11 cellular contexts compared by ENCODE assay signal in genomic region chr11:18046116-18046777, GRCh38. TPM values are rescaled to one million over a fixed set of nuclear protein-coding genes. Genes with fewer than 3 reads are reported as not detected.
DNase-seq lines count a peak whose midpoint lies in the region; ATAC-seq, FAIRE-seq and TF ChIP-seq lines count a peak whose summit lies in the region.
"Had no signal": no experiment of that assay in that cellular context is flagged by ENCODE, and none has a peak within 500 bp of the region (broad histone marks: within the 10 kb centered on the region; RNA-seq: fewer than 3 reads in every experiment).

TPH1 (minus strand) TSS chr11:18046269; CDS start chr11:18040762, 5,507 bp downstream.

- CTCF ChIA-PET in HEK293T (lab: Yijun Ruan, JAX), result no interaction called here
- CTCF ChIA-PET in GM10248 (lab: Yijun Ruan, JAX), result no interaction called here

- H3K4me2 ChIP-seq in keratinocyte (ENCODE audit: control insufficient read depth, extremely low read depth, insufficient read depth, low read depth, low read length), result peak within 1 kb of the TSS; percentile 61

- H3K4me1 ChIP-seq in keratinocyte (ENCODE audit: control insufficient read depth, extremely low read depth, insufficient read depth, low read length) (no peaks in the 10 kb centered on the region), thyroid gland (peaks cover 0 to 5% of the 10 kb centered on the region in 2 donors)

- ATAC-seq in GM19035 (IDR thresholded peaks at IDR 0.05; ENCODE audit: unreplicated experiment), result no peak

- peak; percentile 5 for FAIRE-seq in keratinocyte (lab: Jason Lieb, UNC)
- FAIRE-seq: A204.1 had no signal

- TF ChIP-seq CTCF in brain microvascular endothelial cell (IDR thresholded peaks at IDR 0.05; ENCODE audit: low read depth, low read length, missing control alignments) (no peak), keratinocyte (optimal IDR thresholded peaks at IDR 0.05 in 1 of 3, IDR thresholded peaks at IDR 0.05 in 1 of 3, conservative IDR thresholded peaks at IDR 0.05 in 1 of 3; ENCODE audit: extremely low read depth in 1 of 3, insufficient read depth in 2 of 3, low read length in 3 of 3) (no peak), thyroid gland (IDR thresholded peaks at IDR 0.05) (no peak), GM10248 (IDR thresholded peaks at IDR 0.05; ENCODE audit: control extremely low read depth, extremely low read depth, low read depth, missing control alignments) (no peak)

- TF ChIP-seq POLR2A in thyroid gland (IDR thresholded peaks at IDR 0.05), result no peak

- H3K9ac ChIP-seq in keratinocyte (ENCODE audit: control insufficient read depth, extremely low read depth, insufficient read depth, low read length), result no peak within 1 kb of the TSS

- WGBS in thyroid gland, 2 donors, result 7% methylated on average over 31 to 36 of the region's 36 CpGs

- H3K79me2 ChIP-seq in keratinocyte (ENCODE audit: control insufficient read depth, insufficient read depth, low read length), result no peaks in the 10 kb centered on the region

- in situ Hi-C loops in brain microvascular endothelial cell (cut with HindIII; ENCODE audit: low pct_ligation_motif_present, low sequenced_read_pairs), result no loop called here

- no peaks in the 10 kb centered on the region for H3K9me1 ChIP-seq in keratinocyte (ENCODE audit: control insufficient read depth, extremely low read depth, insufficient read depth, low read length)

- H3K36me3 ChIP-seq in brain microvascular endothelial cell (replicated peaks) (no peaks in the 10 kb centered on the region), keratinocyte (ENCODE audit: control insufficient read depth in 2 of 2, extremely low read depth in 1 of 2, insufficient read depth in 2 of 2, low read length in 2 of 2) (no peaks in the 10 kb centered on the region), thyroid gland (no peaks in the 10 kb centered on the region)

- H3K27ac ChIP-seq in brain microvascular endothelial cell (no peak within 1 kb of the TSS), keratinocyte (ENCODE audit: control insufficient read depth, insufficient read depth, low read length) (no peak within 1 kb of the TSS), thyroid gland (no peak within 1 kb of the TSS)

- dilution Hi-C loops in keratinocyte (cut with MboI; ENCODE audit: extremely low pct_ligation_motif_present, low sequenced_read_pairs), result no loop called here

- no peaks in the 10 kb centered on the region for H4K20me1 ChIP-seq in keratinocyte (ENCODE audit: control insufficient read depth, extremely low read depth, insufficient read depth, low read length)

- H3K9me3 ChIP-seq in keratinocyte (ENCODE audit: control insufficient read depth, low read depth, low read length) (no peaks in the 10 kb centered on the region), thyroid gland (no peaks in the 10 kb centered on the region)

- H3K4me3 ChIP-seq in brain microvascular endothelial cell (ENCODE audit: low read depth, low read length) (peak within 1 kb of the TSS; percentile 10), keratinocyte (ENCODE audit: control insufficient read depth in 2 of 3, extremely low read depth in 1 of 3, insufficient read depth in 2 of 3, low read depth in 1 of 3, low read length in 3 of 3) (no peak within 1 kb of the TSS), thyroid gland (replicated peaks in 1 of 3) (no peak within 1 kb of the TSS)

- POLR2A ChIA-PET in HEK293T (lab: Yijun Ruan, JAX) (no interaction called here), GM10248 (lab: Yijun Ruan, JAX) (no interaction called here)

- intact Hi-C loops in thyroid gland (cut with DNase I), result no loop called here

- DNase-seq in NCI-H2196 (lab: John Stamatoyannopoulos, UW; ENCODE audit: unreplicated experiment), result peak; percentile 43
- no peak for DNase-seq in NCI-H2196 treated with DMSO at 0.1 percent for 48 hours (lab: John Stamatoyannopoulos, UW; ENCODE audit: unreplicated experiment)
- peak; percentile 34 for DNase-seq in brain microvascular endothelial cell
- no peak for DNase-seq in keratinocyte (ENCODE audit: low read depth, low spot score)
- peak; percentile 67 to 70 for DNase-seq in thyroid gland
- no peak for DNase-seq in HEK293T (ENCODE audit: extremely low spot score)
- DNase-seq in GM10248 (ENCODE audit: extremely low spot score), result no peak
- DNase-seq: activated CD8-positive, alpha-beta memory T cell treated with anti-CD3 and anti-CD28 coated beads for 24 hours; NCI-H1105 had no signal

- H2AFZ ChIP-seq in keratinocyte (ENCODE audit: control insufficient read depth, low read length), result peak within 1 kb of the TSS; percentile 24

- H3K27me3 ChIP-seq in brain microvascular endothelial cell (replicated peaks) (peaks cover 19% of the 10 kb centered on the region), keratinocyte (ENCODE audit: control insufficient read depth, extremely low read depth, insufficient read depth, low read length) (peaks cover 26% of the 10 kb centered on the region), thyroid gland (peaks cover 7% of the 10 kb centered on the region)

TF ChIP-seq in HEK293T, 16 proteins besides CTCF, POLR2A, EP300 and RAD21:
- TF ChIP-seq SUZ12 (IDR thresholded peaks at IDR 0.05), result no peak
- no peak for TF ChIP-seq FOXM1 (IDR thresholded peaks at IDR 0.05; ENCODE audit: borderline replicate concordance)
- no peak for TF ChIP-seq NFRKB (IDR thresholded peaks at IDR 0.05)
- TF ChIP-seq TARDBP (IDR thresholded peaks at IDR 0.05), result no peak
- no peak for TF ChIP-seq SP1 (IDR thresholded peaks at IDR 0.05)
- TF ChIP-seq LEF1 (IDR thresholded peaks at IDR 0.05; ENCODE audit: borderline replicate concordance), result no peak
- no peak for TF ChIP-seq BHLHE40 (IDR thresholded peaks at IDR 0.05; ENCODE audit: borderline replicate concordance)
- no peak for TF ChIP-seq ARNT (IDR thresholded peaks at IDR 0.05)
- no peak for TF ChIP-seq FOXK2 (IDR thresholded peaks at IDR 0.05)
TF ChIP-seq in HEK293T: peak in this region for 0.

RNA-seq across cellular contexts. Expression of gene TPH1, which starts in this region (rescaled TPM):
- 0.09 to 0.23 TPM (median 0.22 TPM) in 3 replicates for polyA plus RNA-seq in keratinocyte
- 0.70 TPM for polyA plus RNA-seq in keratinocyte (2011; ENCODE audit: low read depth)
- polyA plus RNA-seq in keratinocyte (2011; cell fraction: cytosol; rRNA removed), result 0.04 and 0.06 TPM in 2 replicates
- 1.3 TPM in 2 replicates for polyA plus RNA-seq in keratinocyte (2011; cell fraction: nucleus; rRNA removed)
- 0.05 and 0.08 TPM in 2 replicates for polyA plus RNA-seq in keratinocyte (2012; ENCODE audit: low replicate concordance)
- 0.10 to 0.16 TPM in 2 of 3 replicates, not detected in the other for polyA minus RNA-seq in keratinocyte
- not detected for polyA minus RNA-seq in keratinocyte (2011; cell fraction: cytosol; rRNA and poly(A)+ RNA removed)
- 0.32 and 0.54 TPM in 2 replicates for polyA minus RNA-seq in keratinocyte (2011; cell fraction: nucleus; rRNA and poly(A)+ RNA removed)
- total RNA-seq in thyroid gland, result 1 to 10 TPM in 1 of 4 donors, under 1 TPM in 3; 0.13 to 2.1 (median 0.45) TPM

Comparison
In these comparisons a context has a peak if more than half of its experiments do, and no peak if none do; other contexts are left out.
1. DNase-seq: peak in NCI-H2196 (single experiment), brain microvascular endothelial cell (single experiment) and thyroid gland (2 of 2); none in NCI-H2196 treated with DMSO at 0.1 percent for 48 hours (single experiment), keratinocyte (single experiment), HEK293T (single experiment) and GM10248 (single experiment).